9 cellular contexts compared by ENCODE assay signal in the genomic region with DNA sequence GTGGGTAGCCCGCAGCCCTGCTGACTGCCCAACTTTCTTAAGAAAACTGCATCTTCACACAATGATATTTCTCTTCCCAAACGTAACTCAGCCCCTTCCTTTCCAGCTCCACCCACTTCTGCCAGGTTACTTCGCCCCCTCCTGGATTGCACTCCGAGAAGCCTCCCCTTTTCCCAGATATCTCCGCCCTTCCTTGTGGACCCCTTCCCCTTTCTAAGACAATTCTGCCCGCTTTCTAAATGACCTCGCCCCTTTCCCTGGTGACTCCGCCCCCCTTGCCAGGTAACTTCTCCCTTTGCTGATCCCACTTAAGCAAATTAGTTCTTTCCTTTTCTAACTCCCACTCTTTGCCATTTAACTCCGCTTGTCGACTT. TPM values are rescaled to one million over a fixed set of nuclear protein-coding genes. Genes with fewer than 3 reads are reported as not detected.
DNase-seq lines count a peak whose midpoint lies in the region; ATAC-seq and TF ChIP-seq lines count a peak whose summit lies in the region.
"Had no signal": no experiment of that assay in that cellular context is flagged by ENCODE, and none has a peak within 500 bp of the region (broad histone marks: within the 10 kb centered on the region; RNA-seq: fewer than 3 reads in every experiment).

No MANE protein-coding gene starts in this region.

- ATAC-seq in HCT116 (peak; percentile 30), right lobe of liver (no peak), HG03469 (IDR thresholded peaks at IDR 0.05; ENCODE audit: unreplicated experiment) (no peak), GM21390 (IDR thresholded peaks at IDR 0.05; ENCODE audit: unreplicated experiment) (no peak)

- peak overlapping the region; percentile 57 to 87 (median 72) for H3K27ac Mint-ChIP-seq in CD4-positive, alpha-beta memory T cell

- no peaks in the 10 kb centered on the region for H3K9me2 ChIP-seq in HCT116 (ENCODE audit: insufficient read depth)

- BruUV-seq in HCT116 (replicated peaks; lab: Mats Ljungman, UMichigan) = no TSS peak

- TF ChIP-seq RAD21 in HCT116 (IDR thresholded peaks at IDR 0.05; ENCODE audit: low read depth) = no peak

- CTCF ChIA-PET in CD4-positive, alpha-beta memory T cell (lab: Charles Lee; ENCODE audit: partially characterized antibody) = interaction anchor here (0.7 to 1.7 kb wide), 9 partner anchors 10 to 438 kb away, joined by 3 to 6 read pairs (median 3); no protein-coding TSS in a partner anchor
- CTCF ChIA-PET in HCT116 (lab: Charles Lee) = interaction anchor here (0.6 to 1.6 kb wide), 14 partner anchors 10 to 322 kb away, joined by 3 to 21 read pairs (median 7); no protein-coding TSS in a partner anchor

- TF ChIP-seq POLR2A in HCT116 (IDR thresholded peaks at IDR 0.05; ENCODE audit: borderline replicate concordance, extremely low read depth, insufficient read depth, insufficient read length) = no peak
- no peak for TF ChIP-seq POLR2A in adrenal gland (IDR thresholded peaks at IDR 0.05)
- TF ChIP-seq POLR2A in right lobe of liver (IDR thresholded peaks at IDR 0.05) = no peak

- TF ChIP-seq CTCF in HCT116 (IDR thresholded peaks at IDR 0.05 in 2 of 3, conservative IDR thresholded peaks at IDR 0.05 in 1 of 3; ENCODE audit: borderline replicate concordance in 1 of 3, insufficient read depth in 1 of 3, low read depth in 2 of 3, low read length in 2 of 3) (no peak), adrenal gland (IDR thresholded peaks at IDR 0.05) (no peak), right lobe of liver (IDR thresholded peaks at IDR 0.05) (no peak)

- no peaks in the 10 kb centered on the region for H3K79me2 ChIP-seq in HCT116 (ENCODE audit: insufficient read depth, low read length)

- H4K20me1 ChIP-seq in HCT116 (ENCODE audit: insufficient read depth) = no peaks in the 10 kb centered on the region

- no peaks in the 10 kb centered on the region for H3K9me3 Mint-ChIP-seq in CD4-positive, alpha-beta memory T cell

- DNase-seq in CD4-positive, alpha-beta memory T cell = peak in 1 of 5 donors; percentile 52
- DNase-seq in HCT116 (ENCODE audit: low read depth, low spot score) = no peak
- DNase-seq in adrenal gland = peak in 1 of 7 donors; percentile 21
- DNase-seq in right lobe of liver = no peak
- no peak for DNase-seq in kidney glomerular epithelial cell (lab: John Stamatoyannopoulos, UW)

- no peak overlapping the region for H3K27ac ChIP-seq in CD4-positive, alpha-beta memory T cell (ENCODE audit: low read depth, low read length)
- H3K27ac ChIP-seq in HCT116 (ENCODE audit: low read depth, low read length) (peak overlapping the region; percentile 55), adrenal gland (peak overlapping the region in 4 of 5 donors; percentile 13 to 87 (median 44)), right lobe of liver (no peak overlapping the region), urinary bladder (ENCODE audit: low read depth) (no peak overlapping the region)

- H3K4me2 ChIP-seq in HCT116 (ENCODE audit: low read length) = peak overlapping the region; percentile 90

- peaks cover 12 to 27% (median 19%) of the 10 kb centered on the region in 4 donors for H3K4me1 Mint-ChIP-seq in CD4-positive, alpha-beta memory T cell

- intact Hi-C loops in CD4-positive, alpha-beta memory T cell (cut with micrococcal nuclease) = loop anchor here (1.0 kb wide), 5 partner anchors 28 to 102 kb away; no protein-coding TSS in a partner anchor
- intact Hi-C loops in HCT116 (cut with micrococcal nuclease) (loop anchor here (1.0 kb wide), 5 partner anchors 28 to 318 kb away; no protein-coding TSS in a partner anchor), adrenal gland (cut with DNase I) (loop anchor here in 1 of 2 donors (10.0 kb wide), 2 partner anchors 66 to 316 kb away; no protein-coding TSS in a partner anchor), right lobe of liver (cut with DNase I) (loop anchor here in 1 of 2 donors (5.0 kb wide), 1 partner anchor 68 kb away; no protein-coding TSS in a partner anchor)

- RAD21 ChIA-PET in HCT116 (lab: Charles Lee; ENCODE audit: low non-redundant PET in 1 of 2, low total read pairs in 2 of 2, uncharacterized antibody in 2 of 2, unreplicated experiment in 2 of 2) = interaction anchor here (0.8 to 1.3 kb wide), 4 partner anchors 28 to 101 kb away, joined by 3 to 7 read pairs (median 4); no protein-coding TSS in a partner anchor

- peak overlapping the region; percentile 70 for H3K9ac ChIP-seq in HCT116 (ENCODE audit: low read length)

- H2AFZ ChIP-seq in HCT116 (ENCODE audit: low read depth, low read length, poor library complexity, severe bottlenecking) = peak overlapping the region; percentile 95

- H3K4me3 Mint-ChIP-seq in CD4-positive, alpha-beta memory T cell = peak overlapping the region; percentile 78 to 92 (median 88)

- peak overlapping the region; percentile 70 to 77 for H3K4me3 ChIP-seq in CD4-positive, alpha-beta memory T cell (ENCODE audit: low read length in 2 of 2)
- H3K4me3 ChIP-seq in HCT116 (replicated peaks in 1 of 2; ENCODE audit: low read depth in 1 of 2, low read length in 2 of 2) (peak overlapping the region; percentile 54 to 67), adrenal gland (peak overlapping the region in 2 of 4 donors; percentile 44 to 75), right lobe of liver (peak overlapping the region; percentile 65 to 77 (median 75)), urinary bladder (ENCODE audit: low read depth, low read length) (peak overlapping the region; percentile 53)

- no peaks in the 10 kb centered on the region for H3K27me3 ChIP-seq in CD4-positive, alpha-beta memory T cell (ENCODE audit: insufficient read depth, low read length)
- H3K27me3 ChIP-seq in HCT116 (ENCODE audit: insufficient read depth, low read length) (no peaks in the 10 kb centered on the region), adrenal gland (no peaks in the 10 kb centered on the region), right lobe of liver (no peaks in the 10 kb centered on the region)

- H3K9me3 ChIP-seq in CD4-positive, alpha-beta memory T cell (ENCODE audit: control insufficient read depth in 1 of 2, low read length in 2 of 2) = no peaks in the 10 kb centered on the region
- H3K9me3 ChIP-seq in HCT116 (ENCODE audit: control insufficient read depth in 1 of 2, insufficient read depth in 1 of 2, low read depth in 1 of 2, low read length in 2 of 2) (no peaks in the 10 kb centered on the region), adrenal gland (replicated peaks in 1 of 3) (no peaks in the 10 kb centered on the region), right lobe of liver (no peaks in the 10 kb centered on the region)

- WGBS in adrenal gland, 4 donors = 1% methylated on average over 10 of the region's 10 CpGs
- WGBS in right lobe of liver (ENCODE audit: insufficient coverage, low coverage, low lambda C conversion rate, missing lambda C conversion rate) = 0% methylated on average over 10 of the region's 10 CpGs
- 1% methylated on average over 10 of the region's 10 CpGs for WGBS in urinary bladder

- no peaks in the 10 kb centered on the region for H3K36me3 Mint-ChIP-seq in CD4-positive, alpha-beta memory T cell

- H3K36me3 ChIP-seq in CD4-positive, alpha-beta memory T cell (ENCODE audit: insufficient read depth, low read length) = no peaks in the 10 kb centered on the region
- H3K36me3 ChIP-seq in HCT116 (ENCODE audit: control insufficient read depth in 1 of 2, insufficient read depth in 2 of 2, low read length in 2 of 2) (no peaks in the 10 kb centered on the region), adrenal gland (replicated peaks in 1 of 2) (no peaks in the 10 kb centered on the region), right lobe of liver (no peaks in the 10 kb centered on the region), urinary bladder (ENCODE audit: insufficient read depth) (no peaks in the 10 kb centered on the region)

- peaks cover 0 to 2% of the 10 kb centered on the region in 2 donors for H3K27me3 Mint-ChIP-seq in CD4-positive, alpha-beta memory T cell

- H3K4me1 ChIP-seq in CD4-positive, alpha-beta memory T cell (ENCODE audit: insufficient read depth, low read length) = peaks cover 15% of the 10 kb centered on the region
- H3K4me1 ChIP-seq in HCT116 (ENCODE audit: control insufficient read depth in 1 of 2, insufficient read depth in 2 of 2, low read length in 2 of 2) = peaks cover 5 to 45% of the 10 kb centered on the region in 2 experiments; a peak in 3 of 4 replicates
- peaks cover 7 to 14% of the 10 kb centered on the region in 2 donors for H3K4me1 ChIP-seq in adrenal gland (replicated peaks in 1 of 2)
- H3K4me1 ChIP-seq in right lobe of liver = peaks cover 0 to 18% (median 0%) of the 10 kb centered on the region in 4 donors
- no peaks in the 10 kb centered on the region for H3K4me1 ChIP-seq in urinary bladder (ENCODE audit: insufficient read depth)

- POLR2A ChIA-PET in CD4-positive, alpha-beta memory T cell (lab: Charles Lee; ENCODE audit: partially characterized antibody) = interaction anchor here (0.6 to 2.1 kb wide), 3 partner anchors 26 to 67 kb away, joined by 3 to 10 read pairs (median 4); a partner anchor contains a TSS
- POLR2A ChIA-PET in HCT116 (lab: Charles Lee) = interaction anchor here (0.6 to 1.7 kb wide), 8 partner anchors 10 to 232 kb away, joined by 3 to 12 read pairs (median 4); a partner anchor contains a TSS

RNA-seq across cellular contexts. Expression of a gene that starts 2.6 kb away (rescaled TPM):
- total RNA-seq in CD4-positive, alpha-beta memory T cell = under 1 TPM; 0.22 to 0.26 TPM
- polyA plus RNA-seq in CD4-positive, alpha-beta memory T cell = under 1 TPM in 1 of 2 donors, not detected in 1; 0.17 TPM
- 4.6 TPM for total RNA-seq in HCT116 (2021; ENCODE audit: unreplicated experiment)
- 2.6 and 2.9 TPM in 2 replicates for polyA plus RNA-seq in HCT116 (2012)
- 1 to 10 TPM; 1.0 to 3.7 (median 2.5) TPM for total RNA-seq in adrenal gland
- polyA plus RNA-seq in adrenal gland = 1 to 10 TPM; 2.7 to 6.0 (median 4.1) TPM
- 1 to 10 TPM; 1.3 to 4.5 (median 2.8) TPM for total RNA-seq in right lobe of liver
- 0.74 TPM for total RNA-seq in urinary bladder
- 3.7 TPM for polyA plus RNA-seq in urinary bladder

RNA-seq across cellular contexts. Expression of a gene that starts 26.9 kb away (rescaled TPM):
- total RNA-seq in CD4-positive, alpha-beta memory T cell = 10 to 100 TPM; 51.4 to 53.9 TPM
- polyA plus RNA-seq in CD4-positive, alpha-beta memory T cell = 10 to 100 TPM; 65.2 to 97.0 TPM
- total RNA-seq in HCT116 (2021; ENCODE audit: unreplicated experiment) (140 TPM), adrenal gland (100 to 1,000 TPM; 179 to 470 (median 240) TPM), right lobe of liver (100 to 1,000 TPM; 210 to 439 (median 345) TPM), urinary bladder (25.1 TPM)
- polyA plus RNA-seq in HCT116 (2012) = 194 and 238 TPM in 2 replicates
- polyA plus RNA-seq in adrenal gland (100 to 1,000 TPM; 110 to 304 (median 159) TPM), urinary bladder (121 TPM)

RNA-seq across cellular contexts. Expression of a gene that starts 27.9 kb away (rescaled TPM):
- not detected for total RNA-seq in CD4-positive, alpha-beta memory T cell
- polyA plus RNA-seq in CD4-positive, alpha-beta memory T cell = not detected
- not detected for total RNA-seq in HCT116 (2021; ENCODE audit: unreplicated experiment)
- polyA plus RNA-seq in HCT116 (2012) = 0.07 and 0.12 TPM in 2 replicates
- total RNA-seq in adrenal gland = 1 to 10 TPM in 3 of 8 donors, under 1 TPM in 3, not detected in 2; 0.13 to 2.3 (median 0.77) TPM
- polyA plus RNA-seq in adrenal gland = 1 to 10 TPM; 1.3 to 3.4 (median 2.0) TPM
- total RNA-seq in right lobe of liver = under 1 TPM; 0.27 to 0.80 (median 0.49) TPM
- 0.21 TPM for total RNA-seq in urinary bladder
- polyA plus RNA-seq in urinary bladder = 0.25 TPM
- total RNA-seq: RPMI7951 had no signal

RNA-seq across cellular contexts. Expression of a gene that starts 29.5 kb away (rescaled TPM):
- 1 to 10 TPM; 1.5 to 2.0 TPM for total RNA-seq in CD4-positive, alpha-beta memory T cell
- not detected for polyA plus RNA-seq in CD4-positive, alpha-beta memory T cell
- total RNA-seq in HCT116 (2021; ENCODE audit: unreplicated experiment) (1.8 TPM), adrenal gland (1 to 10 TPM in 4 of 8 donors, not detected in 4; 1.4 to 2.8 (median 2.3) TPM), right lobe of liver (1 to 10 TPM in 1 of 6 experiments, under 1 TPM in 1, not detected in 4; 1.00 to 1.2 TPM), urinary bladder (not detected)
- 1.3 and 2.0 TPM in 2 replicates for polyA plus RNA-seq in HCT116 (2012)
- polyA plus RNA-seq in adrenal gland (10 to 100 TPM in 1 of 3 donors, 1 to 10 TPM in 1, under 1 TPM in 1; 0.73 to 11.7 (median 5.5) TPM), urinary bladder (0.85 TPM)
- total RNA-seq: RPMI7951 had no signal

RNA-seq across cellular contexts. Expression of a gene that starts 33.2 kb away (rescaled TPM):
- total RNA-seq in CD4-positive, alpha-beta memory T cell = 1 to 10 TPM; 2.7 to 2.8 TPM
- 10 to 100 TPM; 36.5 to 44.3 TPM for polyA plus RNA-seq in CD4-positive, alpha-beta memory T cell
- total RNA-seq in HCT116 (2021; ENCODE audit: unreplicated experiment) (not detected), adrenal gland (1 to 10 TPM; 1.1 to 5.9 (median 2.8) TPM), right lobe of liver (1 to 10 TPM; 1.7 to 7.7 (median 4.1) TPM), urinary bladder (1.3 TPM)
- polyA plus RNA-seq in HCT116 (2012) = 0.10 TPM in 1 of 2 replicates, not detected in the other
- polyA plus RNA-seq in adrenal gland (1 to 10 TPM; 1.2 to 5.1 (median 3.6) TPM), urinary bladder (5.1 TPM)
- total RNA-seq: RPMI7951 had no signal

Comparison
In these comparisons a context has a peak if more than half of its experiments do, and no peak if none do; other contexts are left out.
1. H3K27ac ChIP-seq: peak in HCT116 (single experiment) and adrenal gland (4 of 5); none in CD4-positive, alpha-beta memory T cell (single experiment), right lobe of liver (0 of 3) and urinary bladder (single experiment).